In genomic region chr6:120108061-120108795, GRCh38 we compare ENCODE assay signal across 16 cellular contexts.
"Had no signal": no experiment of that assay in that cellular context is flagged by ENCODE, and none has a peak within 500 bp of the region (broad histone marks: within the 10 kb centered on the region; RNA-seq: fewer than 3 reads in every experiment).

No MANE protein-coding gene starts in this region.

- H3K4me1 ChIP-seq: esophagus muscularis mucosa, right atrium auricular region, tibial nerve had no signal

- ATAC-seq: activated T-cell treated with anti-CD3 and anti-CD28 coated beads, Interleukin-2, amount 50 U/mL, for 4 hours; left ventricle myocardium superior; naive thymus-derived CD8-positive, alpha-beta T cell; stimulated activated memory B cell treated with anti-CD40 and anti-IgM and Interleukin-4, amounts not matched to agents 10 μg/mL and 1 μg/mL and 100 μg/mL, for 72 hours had no signal

- H3K4me3 ChIP-seq: cardiac muscle cell, esophagus muscularis mucosa, right atrium auricular region, tibial nerve had no signal

- H3K27ac ChIP-seq: cardiac muscle cell, esophagus muscularis mucosa, right atrium auricular region, tibial nerve had no signal

- H3K36me3 ChIP-seq: cardiac muscle cell, esophagus muscularis mucosa, right atrium auricular region, tibial nerve had no signal

- H3K27me3 ChIP-seq: cardiac muscle cell, esophagus muscularis mucosa, right atrium auricular region, tibial nerve had no signal

- DNase-seq: activated CD4-positive, alpha-beta memory T cell treated with anti-CD3 and anti-CD28 coated beads, Interleukin-2, amount 10 ng/mL, durations not matched to agents 7 days and 5 days; activated CD4-positive, alpha-beta T cell treated with anti-CD3 and anti-CD28 coated beads for 4 hours; activated effector memory CD4-positive, alpha-beta T cell treated with Interleukin-2 at 50 U/mL for 16 hours; activated naive CD4-positive, alpha-beta T cell treated with anti-CD3 and anti-CD28 coated beads, Interleukin-2, amount 50 U/mL, for 16 hours; activated T-cell treated with anti-CD3 and anti-CD28 coated beads, Interleukin-2, amount 50 U/mL, for 4 hours; kidney; left ventricle myocardium superior; naive thymus-derived CD8-positive, alpha-beta T cell; posterior cingulate gyrus; stimulated activated CD4-positive, alpha-beta T cell treated with anti-CD3 and anti-CD28 coated beads, Interleukin-2, amount 100 ng/mL, for 48 hours; T-helper 2 cell had no signal
